25 cellular contexts compared by ENCODE assay signal in the genomic region with DNA sequence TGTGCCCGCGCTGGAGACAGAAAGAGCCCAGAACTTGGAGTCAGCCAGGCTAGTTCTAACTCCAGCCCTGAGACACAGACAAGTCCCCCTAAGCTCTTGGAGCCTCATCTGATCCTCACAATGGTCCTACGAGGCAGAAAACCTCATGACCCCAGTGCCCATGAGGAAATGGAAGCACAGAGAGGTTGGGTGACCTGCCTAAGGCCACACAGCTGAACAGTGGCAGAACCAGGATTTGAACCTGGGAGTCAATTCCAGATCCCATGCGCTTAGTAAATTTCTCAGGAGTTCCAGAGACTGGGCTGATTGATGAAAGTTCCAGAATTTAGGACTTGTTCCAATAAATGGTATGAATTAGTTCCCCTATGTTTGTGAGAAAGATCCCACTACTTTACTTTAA. TPM values are rescaled to one million over a fixed set of nuclear protein-coding genes. Genes with fewer than 3 reads are reported as not detected.
DNase-seq lines count a peak whose midpoint lies in the region; ATAC-seq, FAIRE-seq and TF ChIP-seq lines count a peak whose summit lies in the region.
"Had no signal": no experiment of that assay in that cellular context is flagged by ENCODE, and none has a peak within 500 bp of the region (broad histone marks: within the 10 kb centered on the region; RNA-seq: fewer than 3 reads in every experiment).

No MANE protein-coding gene starts in this region.

- peaks cover 0 to 1% (median 0%) of the 10 kb centered on the region in 7 donors for H3K9me3 Mint-ChIP-seq in CD4-positive, CD25-positive, alpha-beta regulatory T cell
- H3K9me3 Mint-ChIP-seq in dendritic cell treated with granulocyte-macrophage colony-stimulating factor and Interleukin-4, amounts not matched to agents 40 ng/mL and 50 ng/mL, for 4 days = no peaks in the 10 kb centered on the region
- H3K9me3 Mint-ChIP-seq: naive B cell; stimulated activated naive CD8-positive, alpha-beta T cell treated with anti-CD3 and anti-CD28 coated beads, Interleukin-15, Interleukin-2, amounts not matched to agents 100 ng/mL and 50 ng/mL, for 24 hours had no signal

- H3K4me1 ChIP-seq in CD4-positive, CD25-positive, alpha-beta regulatory T cell (ENCODE audit: control insufficient read depth, insufficient read depth, low read length, poor library complexity, severe bottlenecking) = peaks cover 57% of the 10 kb centered on the region
- no peaks in the 10 kb centered on the region for H3K4me1 ChIP-seq in HEK293 (ENCODE audit: control insufficient read depth, insufficient read depth, low read length)
- H3K4me1 ChIP-seq: parathyroid adenoma, right atrium auricular region had no signal

- no peak for TF ChIP-seq CTCF in HEK293 (tag by site-specific recombination; IDR thresholded peaks at IDR 0.05)

- H3K27ac Mint-ChIP-seq in CD4-positive, CD25-positive, alpha-beta regulatory T cell = peak overlapping the region; percentile 65 to 93 (median 92)
- peak overlapping the region; percentile 95 for H3K27ac Mint-ChIP-seq in dendritic cell treated with granulocyte-macrophage colony-stimulating factor and Interleukin-4, amounts not matched to agents 40 ng/mL and 50 ng/mL, for 4 days
- H3K27ac Mint-ChIP-seq: activated T-helper 2 cell treated with anti-CD3 and anti-CD28 coated beads, Interferon-gamma antibody, Interleukin-2, Interleukin-4, amounts not matched to agents 10 μg/mL and 5 μg/mL and 100 μg/mL, durations not matched to agents 14 hours and 24 hours and 36 hours; brain; stimulated activated naive CD8-positive, alpha-beta T cell treated with anti-CD3 and anti-CD28 coated beads, Interleukin-15, Interleukin-2, amounts not matched to agents 100 ng/mL and 50 ng/mL, for 24 hours had no signal

- FAIRE-seq in RCC 7860 (lab: Jason Lieb, UNC) = no peak

- peaks cover 17 to 77% (median 37%) of the 10 kb centered on the region in 4 donors for H3K4me1 Mint-ChIP-seq in CD4-positive, CD25-positive, alpha-beta regulatory T cell
- peaks cover 75% of the 10 kb centered on the region for H3K4me1 Mint-ChIP-seq in dendritic cell treated with granulocyte-macrophage colony-stimulating factor and Interleukin-4, amounts not matched to agents 40 ng/mL and 50 ng/mL, for 4 days (ENCODE audit: low read depth)

- H3K4me3 ChIP-seq in CD4-positive, CD25-positive, alpha-beta regulatory T cell (ENCODE audit: low read depth, low read length) = no peak overlapping the region
- no peak overlapping the region for H3K4me3 ChIP-seq in HEK293 (ENCODE audit: low read depth, low read length)
- no peak overlapping the region for H3K4me3 ChIP-seq in skin epidermis
- H3K4me3 ChIP-seq: right atrium auricular region, SK-N-MC had no signal

- H3K36me3 Mint-ChIP-seq in CD4-positive, CD25-positive, alpha-beta regulatory T cell = no peaks in the 10 kb centered on the region
- H3K36me3 Mint-ChIP-seq in dendritic cell treated with granulocyte-macrophage colony-stimulating factor and Interleukin-4, amounts not matched to agents 40 ng/mL and 50 ng/mL, for 4 days (ENCODE audit: low read depth) = peaks cover 6% of the 10 kb centered on the region
- H3K36me3 Mint-ChIP-seq: brain, naive B cell had no signal

- no peaks in the 10 kb centered on the region for H3K36me3 ChIP-seq in CD4-positive, CD25-positive, alpha-beta regulatory T cell (ENCODE audit: control insufficient read depth, insufficient read depth, low read length)
- H3K36me3 ChIP-seq in HEK293 (ENCODE audit: control insufficient read depth in 2 of 2, insufficient read depth in 1 of 2, low read length in 2 of 2) = no peaks in the 10 kb centered on the region
- H3K36me3 ChIP-seq: right atrium auricular region had no signal

- no peaks in the 10 kb centered on the region for H3K27me3 ChIP-seq in CD4-positive, CD25-positive, alpha-beta regulatory T cell (ENCODE audit: control insufficient read depth, insufficient read depth, low read length)
- H3K27me3 ChIP-seq: right atrium auricular region had no signal

- CTCF ChIA-PET in HEK293 (lab: Yijun Ruan, JAX) = interaction anchor here (0.7 kb wide), 1 partner anchor 64 kb away, joined by 3 read pairs; no protein-coding TSS in a partner anchor

- H3K4me3 Mint-ChIP-seq in CD4-positive, CD25-positive, alpha-beta regulatory T cell = peak overlapping the region in 2 of 4 donors; percentile 63 to 66
- no peak overlapping the region for H3K4me3 Mint-ChIP-seq in dendritic cell treated with granulocyte-macrophage colony-stimulating factor and Interleukin-4, amounts not matched to agents 40 ng/mL and 50 ng/mL, for 4 days
- H3K4me3 Mint-ChIP-seq: brain; stimulated activated naive CD8-positive, alpha-beta T cell treated with anti-CD3 and anti-CD28 coated beads, Interleukin-15, Interleukin-2, amounts not matched to agents 100 ng/mL and 50 ng/mL, for 24 hours had no signal

- POLR2A ChIA-PET in HEK293 (lab: Yijun Ruan, JAX) = no interaction called here

- no peaks in the 10 kb centered on the region for H3K9me3 ChIP-seq in CD4-positive, CD25-positive, alpha-beta regulatory T cell (ENCODE audit: control insufficient read depth in 2 of 2, low read length in 2 of 2)
- no peaks in the 10 kb centered on the region for H3K9me3 ChIP-seq in HEK293 (ENCODE audit: control insufficient read depth, insufficient read depth, low read depth, low read length)
- H3K9me3 ChIP-seq: Caco-2, right atrium auricular region had no signal

- intact Hi-C loops in dendritic cell treated with granulocyte-macrophage colony-stimulating factor and Interleukin-4, amounts not matched to agents 40 ng/mL and 50 ng/mL, for 4 days (cut with micrococcal nuclease) = loop anchor here (5.0 kb wide), 1 partner anchor 43 kb away; no protein-coding TSS in a partner anchor

- ATAC-seq in CD4-positive, CD25-positive, alpha-beta regulatory T cell (ENCODE audit: low read depth in 2 of 2) = no peak
- no peak for ATAC-seq in activated CD4-positive, CD25-positive, alpha-beta regulatory T cell treated with anti-CD3 and anti-CD28 coated beads, Interleukin-2, amount 50 U/mL, for 24 hours
- ATAC-seq: esophagus mucosa had no signal

- no peaks in the 10 kb centered on the region for H3K27me3 Mint-ChIP-seq in CD4-positive, CD25-positive, alpha-beta regulatory T cell
- H3K27me3 Mint-ChIP-seq in dendritic cell treated with granulocyte-macrophage colony-stimulating factor and Interleukin-4, amounts not matched to agents 40 ng/mL and 50 ng/mL, for 4 days = peaks cover 2% of the 10 kb centered on the region
- H3K27me3 Mint-ChIP-seq: brain; naive B cell; stimulated activated naive CD8-positive, alpha-beta T cell treated with anti-CD3 and anti-CD28 coated beads, Interleukin-15, Interleukin-2, amounts not matched to agents 100 ng/mL and 50 ng/mL, for 24 hours had no signal

- no peak overlapping the region for H3K27ac ChIP-seq in CD4-positive, CD25-positive, alpha-beta regulatory T cell (ENCODE audit: insufficient read depth, low read length, poor library complexity, severe bottlenecking)
- no peak overlapping the region for H3K27ac ChIP-seq in HEK293 (ENCODE audit: extremely low read depth, low read depth, low read length)
- H3K27ac ChIP-seq in skin epidermis = peak overlapping the region in 13 of 21 experiments; percentile 1 to 68 (median 54)
- H3K27ac ChIP-seq: parathyroid adenoma, right atrium auricular region, SK-N-MC had no signal

- no peak for DNase-seq in CD4-positive, CD25-positive, alpha-beta regulatory T cell
- DNase-seq in DMS 273 (lab: John Stamatoyannopoulos, UW; ENCODE audit: unreplicated experiment) = no peak
- no peak for DNase-seq in RCC 7860 (ENCODE audit: low spot score)
- DNase-seq: AML-193; Caco-2; DND-41; foreskin melanocyte; Kasumi-1; naive B cell; NCI-H1694 treated with DMSO at 0.1 percent for 48 hours; NCI-H2171 treated with DMSO at 0.1 percent for 48 hours; NCI-H526 treated with DMSO at 0.1 percent for 48 hours; RPMI8226; stimulated activated CD4-positive, alpha-beta T cell treated with anti-CD3 and anti-CD28 coated beads, Interleukin-12 subunit alpha, Interleukin-12 subunit beta, amount 100 ng/mL, for 4 hours had no signal

TF ChIP-seq in HEK293, 187 proteins besides CTCF, POLR2A, EP300 and RAD21:
- TF ChIP-seq, protein P1, sequence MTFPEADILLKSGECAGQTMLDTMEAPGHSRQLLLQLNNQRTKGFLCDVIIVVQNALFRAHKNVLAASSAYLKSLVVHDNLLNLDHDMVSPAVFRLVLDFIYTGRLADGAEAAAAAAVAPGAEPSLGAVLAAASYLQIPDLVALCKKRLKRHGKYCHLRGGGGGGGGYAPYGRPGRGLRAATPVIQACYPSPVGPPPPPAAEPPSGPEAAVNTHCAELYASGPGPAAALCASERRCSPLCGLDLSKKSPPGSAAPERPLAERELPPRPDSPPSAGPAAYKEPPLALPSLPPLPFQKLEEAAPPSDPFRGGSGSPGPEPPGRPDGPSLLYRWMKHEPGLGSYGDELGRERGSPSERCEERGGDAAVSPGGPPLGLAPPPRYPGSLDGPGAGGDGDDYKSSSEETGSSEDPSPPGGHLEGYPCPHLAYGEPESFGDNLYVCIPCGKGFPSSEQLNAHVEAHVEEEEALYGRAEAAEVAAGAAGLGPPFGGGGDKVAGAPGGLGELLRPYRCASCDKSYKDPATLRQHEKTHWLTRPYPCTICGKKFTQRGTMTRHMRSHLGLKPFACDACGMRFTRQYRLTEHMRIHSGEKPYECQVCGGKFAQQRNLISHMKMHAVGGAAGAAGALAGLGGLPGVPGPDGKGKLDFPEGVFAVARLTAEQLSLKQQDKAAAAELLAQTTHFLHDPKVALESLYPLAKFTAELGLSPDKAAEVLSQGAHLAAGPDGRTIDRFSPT (tag by site-specific recombination; IDR thresholded peaks at IDR 0.05) = no peak
- TF ChIP-seq, protein P2, sequence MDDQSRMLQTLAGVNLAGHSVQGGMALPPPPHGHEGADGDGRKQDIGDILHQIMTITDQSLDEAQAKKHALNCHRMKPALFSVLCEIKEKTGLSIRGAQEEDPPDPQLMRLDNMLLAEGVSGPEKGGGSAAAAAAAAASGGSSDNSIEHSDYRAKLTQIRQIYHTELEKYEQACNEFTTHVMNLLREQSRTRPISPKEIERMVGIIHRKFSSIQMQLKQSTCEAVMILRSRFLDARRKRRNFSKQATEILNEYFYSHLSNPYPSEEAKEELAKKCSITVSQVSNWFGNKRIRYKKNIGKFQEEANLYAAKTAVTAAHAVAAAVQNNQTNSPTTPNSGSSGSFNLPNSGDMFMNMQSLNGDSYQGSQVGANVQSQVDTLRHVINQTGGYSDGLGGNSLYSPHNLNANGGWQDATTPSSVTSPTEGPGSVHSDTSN (CRISPR knock-in tag; IDR thresholded peaks at IDR 0.05) = no peak
- TF ChIP-seq SALL2 (tag by site-specific recombination; IDR thresholded peaks at IDR 0.05; ENCODE audit: borderline replicate concordance) = no peak
- peak; percentile 89 for TF ChIP-seq ZNF768 (tag by site-specific recombination; IDR thresholded peaks at IDR 0.05)
- no peak for TF ChIP-seq ZNF292 (tag by site-specific recombination; IDR thresholded peaks at IDR 0.05; ENCODE audit: borderline replicate concordance, low read depth)
- no peak for TF ChIP-seq ZNF623 (tag by site-specific recombination; IDR thresholded peaks at IDR 0.05)

RNA-seq across cellular contexts. Expression of a gene that starts 39.0 kb away (rescaled TPM):
- 281 TPM for total RNA-seq in CD4-positive, CD25-positive, alpha-beta regulatory T cell
- polyA plus RNA-seq in CD4-positive, CD25-positive, alpha-beta regulatory T cell = 100 to 1,000 TPM; 628 to 696 (median 645) TPM

RNA-seq across cellular contexts. Expression of a gene that starts 42.5 kb away (rescaled TPM):
- 27.5 TPM for total RNA-seq in CD4-positive, CD25-positive, alpha-beta regulatory T cell
- polyA plus RNA-seq in CD4-positive, CD25-positive, alpha-beta regulatory T cell = 10 to 100 TPM; 14.5 to 31.2 (median 23.8) TPM

Comparison
In these comparisons a context has a peak if more than half of its experiments do, and no peak if none do; other contexts are left out.
1. H3K27ac ChIP-seq: peak in skin epidermis (13 of 21); none in CD4-positive, CD25-positive, alpha-beta regulatory T cell (single experiment) and HEK293 (single experiment).